23 cellular contexts compared by ENCODE assay signal in the genomic region with DNA sequence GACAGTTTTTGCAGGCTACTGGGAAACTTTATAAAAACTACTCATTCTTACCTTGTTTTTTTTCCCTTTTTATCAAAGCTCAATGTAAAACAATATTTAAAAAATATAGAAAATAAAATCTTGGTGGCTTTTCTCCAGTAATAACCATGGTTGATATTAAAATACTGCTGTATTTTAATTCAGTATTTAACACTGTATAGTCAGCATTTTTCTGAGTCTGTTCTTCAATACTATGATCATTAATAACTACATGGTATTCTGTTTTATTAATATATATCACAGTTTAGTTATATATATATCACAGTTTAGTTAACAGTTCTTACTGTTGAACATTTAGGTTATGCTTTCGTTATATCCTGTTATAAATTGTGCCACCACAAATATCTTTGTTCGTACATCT.
DNase-seq lines count a peak whose midpoint lies in the region; ATAC-seq, FAIRE-seq and TF ChIP-seq lines count a peak whose summit lies in the region.
"Had no signal": no experiment of that assay in that cellular context is flagged by ENCODE, and none has a peak within 500 bp of the region (broad histone marks: within the 10 kb centered on the region; RNA-seq: fewer than 3 reads in every experiment).

No MANE protein-coding gene starts in this region.

- H3K36me3 ChIP-seq in HepG2 (replicated peaks in 1 of 2; ENCODE audit: control insufficient read depth in 1 of 2, insufficient read depth in 2 of 2, low read length in 2 of 2) (no peaks in the 10 kb centered on the region), right lobe of liver (no peaks in the 10 kb centered on the region), K562 (ENCODE audit: control insufficient read depth, insufficient read depth, low read length) (no peaks in the 10 kb centered on the region), mesodermal cell (ENCODE audit: control insufficient read depth, insufficient read depth, low read length) (no peaks in the 10 kb centered on the region), thyroid gland (no peaks in the 10 kb centered on the region)
- H3K36me3 ChIP-seq: BE2C had no signal

- H2AFZ ChIP-seq in HepG2 (ENCODE audit: low read length) = no peak overlapping the region
- H2AFZ ChIP-seq in K562 (ENCODE audit: low read depth, low read length) = no peak overlapping the region
- H2AFZ ChIP-seq: GM23338 had no signal

- no peak overlapping the region for H3K9ac ChIP-seq in HepG2 (ENCODE audit: insufficient read depth, low read depth, low read length)
- no peak overlapping the region for H3K9ac ChIP-seq in K562 (ENCODE audit: insufficient read depth in 1 of 2, low read depth in 2 of 2, low read length in 2 of 2)

- CTCF ChIA-PET in HepG2 (lab: Yijun Ruan, JAX; ENCODE audit: low intra/inter-chr PET ratio, low total read pairs) (no interaction called here), K562 (lab: Yijun Ruan, JAX; ENCODE audit: low intra/inter-chr PET ratio) (no interaction called here)
- CTCF ChIA-PET in activated CD4-positive, alpha-beta memory T cell treated with anti-CD3 and anti-CD28 coated beads for 36 hours (lab: Charles Lee) = no interaction called here

- H3K4me1 Mint-ChIP-seq in activated CD4-positive, alpha-beta memory T cell treated with anti-CD3 and anti-CD28 coated beads for 36 hours (ENCODE audit: low read depth) = no peaks in the 10 kb centered on the region
- H3K4me1 Mint-ChIP-seq: CD4-positive, CD25-positive, alpha-beta regulatory T cell; CD8-positive, alpha-beta memory T cell; IgD-negative memory B cell had no signal

- no peaks in the 10 kb centered on the region for H3K27me3 ChIP-seq in HepG2 (ENCODE audit: control insufficient read depth in 1 of 2, insufficient read depth in 2 of 2, low read length in 2 of 2)
- H3K27me3 ChIP-seq in right lobe of liver = no peaks in the 10 kb centered on the region
- no peaks in the 10 kb centered on the region for H3K27me3 ChIP-seq in K562 (ENCODE audit: control insufficient read depth in 2 of 2, insufficient read depth in 2 of 2, low read length in 2 of 2)
- no peaks in the 10 kb centered on the region for H3K27me3 ChIP-seq in thyroid gland
- H3K27me3 ChIP-seq: BE2C had no signal

- TF ChIP-seq RAD21 in HepG2 (CRISPR knock-in tag; IDR thresholded peaks at IDR 0.05) (no peak), K562 (CRISPR knock-in tag; conservative IDR thresholded peaks at IDR 0.05 in 1 of 2, IDR thresholded peaks at IDR 0.05 in 1 of 2) (no peak)

- no peak for TF ChIP-seq POLR2A in HepG2 (IDR thresholded peaks at IDR 0.05; ENCODE audit: insufficient read depth in 1 of 2, low read depth in 2 of 2, low read length in 2 of 2)
- TF ChIP-seq POLR2A in right lobe of liver (IDR thresholded peaks at IDR 0.05) = no peak
- no peak for TF ChIP-seq POLR2A in K562 (conservative IDR thresholded peaks at IDR 0.05)
- no peak for TF ChIP-seq POLR2A in thyroid gland (IDR thresholded peaks at IDR 0.05)

- H3K4me2 ChIP-seq in HepG2 (ENCODE audit: low read depth, low read length) (no peak overlapping the region), K562 (ENCODE audit: insufficient read depth, low read length) (no peak overlapping the region)
- H3K4me2 ChIP-seq: GM23338 had no signal

- H3K79me2 ChIP-seq in HepG2 (ENCODE audit: insufficient read depth, low read length) = no peaks in the 10 kb centered on the region
- no peaks in the 10 kb centered on the region for H3K79me2 ChIP-seq in K562 (ENCODE audit: control insufficient read depth, insufficient read depth, low read length)

- intact Hi-C loops in HepG2 (cut with micrococcal nuclease; ENCODE audit: unreplicated experiment) = no loop called here
- intact Hi-C loops in right lobe of liver (cut with DNase I) = no loop called here
- intact Hi-C loops in K562 (cut with micrococcal nuclease) = no loop called here
- intact Hi-C loops in thyroid gland (cut with DNase I) = no loop called here
- intact Hi-C loops in activated CD4-positive, alpha-beta memory T cell treated with anti-CD3 and anti-CD28 coated beads for 36 hours (cut with micrococcal nuclease) = no loop called here

- H3K4me3 ChIP-seq in HepG2 (replicated peaks in 1 of 3; ENCODE audit: insufficient read depth in 1 of 3, low read depth in 2 of 3, low read length in 3 of 3) (no peak overlapping the region), right lobe of liver (no peak overlapping the region), K562 (no peak overlapping the region), mesodermal cell (ENCODE audit: extremely low read depth, insufficient read depth, low read length, poor library complexity, severe bottlenecking) (no peak overlapping the region), thyroid gland (replicated peaks in 1 of 3) (no peak overlapping the region)
- H3K4me3 ChIP-seq: GM23338 had no signal

- ATAC-seq in HepG2 (no peak), right lobe of liver (no peak), K562 (no peak)

- H4K20me1 ChIP-seq in HepG2 (ENCODE audit: insufficient read depth, low read length) = no peaks in the 10 kb centered on the region
- H4K20me1 ChIP-seq in K562 (replicated peaks; ENCODE audit: control insufficient read depth, insufficient read depth, low read length) = no peaks in the 10 kb centered on the region

- 78% methylated on average over 2 of the region's 2 CpGs for WGBS in HepG2 (ENCODE audit: low lambda C conversion rate)
- 75% methylated on average over 2 of the region's 2 CpGs for WGBS in right lobe of liver (ENCODE audit: insufficient coverage, low coverage, low lambda C conversion rate, missing lambda C conversion rate)
- WGBS in K562 (ENCODE audit: insufficient coverage, low coverage, missing lambda C conversion rate) = 0% methylated on average over 2 of the region's 2 CpGs
- WGBS in mesodermal cell (ENCODE audit: insufficient coverage in 2 of 2), 2 experiments = no CpG with 5 or more reads among the region's 2 CpGs
- WGBS in thyroid gland, 2 donors = 96 to 98% methylated on average over 2 of the region's 2 CpGs

- no peaks in the 10 kb centered on the region for H3K36me3 Mint-ChIP-seq in activated CD4-positive, alpha-beta memory T cell treated with anti-CD3 and anti-CD28 coated beads for 36 hours
- H3K36me3 Mint-ChIP-seq: CD4-positive, CD25-positive, alpha-beta regulatory T cell; IgD-negative memory B cell had no signal

- BruUV-seq in HepG2 (replicated peaks; lab: Mats Ljungman, UMichigan) (no TSS peak), K562 (replicated peaks; lab: Mats Ljungman, UMichigan) (no TSS peak)

- DNase-seq in HepG2 (ENCODE audit: low spot score) = no peak
- DNase-seq in right lobe of liver = no peak
- DNase-seq in K562 (ENCODE audit: extremely low read depth in 1 of 4, low spot score in 3 of 4) = no peak
- no peak for DNase-seq in thyroid gland
- no peak for DNase-seq in activated CD4-positive, alpha-beta memory T cell treated with anti-CD3 and anti-CD28 coated beads for 36 hours
- DNase-seq in inferior parietal cortex (ENCODE audit: extremely low spot score) = no peak
- no peak for DNase-seq in AG20443 (ENCODE audit: low spot score)
- DNase-seq: 8988T; BE2C; C1 segment of cervical spinal cord; CD4-positive, CD25-positive, alpha-beta regulatory T cell; CD8-positive, alpha-beta memory T cell; HCEC 1CT had no signal

- no peaks in the 10 kb centered on the region for H3K9me3 Mint-ChIP-seq in activated CD4-positive, alpha-beta memory T cell treated with anti-CD3 and anti-CD28 coated beads for 36 hours
- H3K9me3 Mint-ChIP-seq: CD4-positive, CD25-positive, alpha-beta regulatory T cell; CD8-positive, alpha-beta memory T cell; GM23338 had no signal

- no peaks in the 10 kb centered on the region for H3K9me1 ChIP-seq in K562 (ENCODE audit: control insufficient read depth, insufficient read depth, low read length)

- H3K9me3 ChIP-seq in HepG2 (ENCODE audit: low read length) (no peaks in the 10 kb centered on the region), right lobe of liver (no peaks in the 10 kb centered on the region), K562 (replicated peaks; ENCODE audit: control insufficient read depth, insufficient read depth, low read depth, low read length) (no peaks in the 10 kb centered on the region), mesodermal cell (ENCODE audit: control insufficient read depth, low read length) (no peaks in the 10 kb centered on the region), thyroid gland (no peaks in the 10 kb centered on the region)
- H3K9me3 ChIP-seq: BE2C, Caco-2 had no signal

- H3K4me3 Mint-ChIP-seq in activated CD4-positive, alpha-beta memory T cell treated with anti-CD3 and anti-CD28 coated beads for 36 hours = no peak overlapping the region
- H3K4me3 Mint-ChIP-seq: CD4-positive, CD25-positive, alpha-beta regulatory T cell; CD8-positive, alpha-beta memory T cell; GM23338; IgD-negative memory B cell had no signal

- no peak overlapping the region for H3K27ac ChIP-seq in HepG2 (ENCODE audit: extremely low read length, insufficient read depth, low read length)
- no peak overlapping the region for H3K27ac ChIP-seq in right lobe of liver
- no peak overlapping the region for H3K27ac ChIP-seq in K562 (ENCODE audit: extremely low read depth, low read depth, low read length)
- peak overlapping the region; percentile 96 for H3K27ac ChIP-seq in mesodermal cell (ENCODE audit: low read depth, low read length, severe bottlenecking)
- H3K27ac ChIP-seq in thyroid gland = peak overlapping the region in 2 of 3 donors; percentile 36 to 60
- H3K27ac ChIP-seq: HL-60 had no signal

- H3K27ac Mint-ChIP-seq in activated CD4-positive, alpha-beta memory T cell treated with anti-CD3 and anti-CD28 coated beads for 36 hours = no peak overlapping the region
- H3K27ac Mint-ChIP-seq: CD4-positive, CD25-positive, alpha-beta regulatory T cell; CD8-positive, alpha-beta memory T cell; GM23338; IgD-negative memory B cell had no signal

- H3K27me3 Mint-ChIP-seq in activated CD4-positive, alpha-beta memory T cell treated with anti-CD3 and anti-CD28 coated beads for 36 hours = no peaks in the 10 kb centered on the region
- H3K27me3 Mint-ChIP-seq: CD8-positive, alpha-beta memory T cell; IgD-negative memory B cell had no signal

- POLR2A ChIA-PET in HepG2 (lab: Yijun Ruan, JAX) (no interaction called here), K562 (lab: Yijun Ruan, JAX) (interaction anchor here (0.6 kb wide), 1 partner anchor 91 kb away, joined by 3 read pairs; no protein-coding TSS in a partner anchor)
- POLR2A ChIA-PET in activated CD4-positive, alpha-beta memory T cell treated with anti-CD3 and anti-CD28 coated beads for 36 hours (lab: Charles Lee) = no interaction called here

- H3K4me1 ChIP-seq in HepG2 (ENCODE audit: insufficient read depth, low read length) = no peaks in the 10 kb centered on the region
- no peaks in the 10 kb centered on the region for H3K4me1 ChIP-seq in right lobe of liver
- no peaks in the 10 kb centered on the region for H3K4me1 ChIP-seq in K562 (replicated peaks in 1 of 2; ENCODE audit: control insufficient read depth in 2 of 2, insufficient read depth in 2 of 2, low read length in 2 of 2)
- peaks cover 4% of the 10 kb centered on the region for H3K4me1 ChIP-seq in mesodermal cell (ENCODE audit: control insufficient read depth, insufficient read depth, low read length, poor library complexity, severe bottlenecking)
- peaks cover 11 to 12% of the 10 kb centered on the region in 2 donors for H3K4me1 ChIP-seq in thyroid gland
- H3K4me1 ChIP-seq: BE2C had no signal

- FAIRE-seq in HepG2 (lab: Jason Lieb, UNC) (no peak), K562 (lab: Jason Lieb, UNC) (no peak)
- FAIRE-seq: D721Med, G401.6, GM12891, GM19239, H54 had no signal

- in situ Hi-C loops in HepG2 (cut with HindIII; ENCODE audit: extremely low pct_ligation_motif_present, low pct_unique_long_range_greater_than_20kb) (no loop called here), K562 (cut with MboI) (no loop called here)

- TF ChIP-seq EP300 in HepG2 (IDR thresholded peaks at IDR 0.05; ENCODE audit: low read depth in 2 of 2, low read length in 2 of 2) (no peak), HepG2 (CRISPR knock-in tag; IDR thresholded peaks at IDR 0.05; ENCODE audit: borderline replicate concordance) (no peak), K562 (IDR thresholded peaks at IDR 0.05; ENCODE audit: low read length) (no peak)

- TF ChIP-seq CTCF in HepG2 (CRISPR knock-in tag; IDR thresholded peaks at IDR 0.05) = no peak
- TF ChIP-seq CTCF in right lobe of liver (IDR thresholded peaks at IDR 0.05) = no peak
- TF ChIP-seq CTCF in K562 (IDR thresholded peaks at IDR 0.05 in 2 of 3, conservative IDR thresholded peaks at IDR 0.05 in 1 of 3; ENCODE audit: insufficient read depth in 2 of 3, low read depth in 1 of 3, low read length in 3 of 3) = no peak
- TF ChIP-seq CTCF in thyroid gland (IDR thresholded peaks at IDR 0.05) = no peak

Comparison
In these comparisons a context has a peak if more than half of its experiments do, and no peak if none do; other contexts are left out.
1. H3K27ac ChIP-seq: peak in mesodermal cell (single experiment) and thyroid gland (2 of 3); none in HepG2 (single experiment), right lobe of liver (0 of 3) and K562 (single experiment).